ENCODE assay signal across 10 cellular contexts in the genomic region with DNA sequence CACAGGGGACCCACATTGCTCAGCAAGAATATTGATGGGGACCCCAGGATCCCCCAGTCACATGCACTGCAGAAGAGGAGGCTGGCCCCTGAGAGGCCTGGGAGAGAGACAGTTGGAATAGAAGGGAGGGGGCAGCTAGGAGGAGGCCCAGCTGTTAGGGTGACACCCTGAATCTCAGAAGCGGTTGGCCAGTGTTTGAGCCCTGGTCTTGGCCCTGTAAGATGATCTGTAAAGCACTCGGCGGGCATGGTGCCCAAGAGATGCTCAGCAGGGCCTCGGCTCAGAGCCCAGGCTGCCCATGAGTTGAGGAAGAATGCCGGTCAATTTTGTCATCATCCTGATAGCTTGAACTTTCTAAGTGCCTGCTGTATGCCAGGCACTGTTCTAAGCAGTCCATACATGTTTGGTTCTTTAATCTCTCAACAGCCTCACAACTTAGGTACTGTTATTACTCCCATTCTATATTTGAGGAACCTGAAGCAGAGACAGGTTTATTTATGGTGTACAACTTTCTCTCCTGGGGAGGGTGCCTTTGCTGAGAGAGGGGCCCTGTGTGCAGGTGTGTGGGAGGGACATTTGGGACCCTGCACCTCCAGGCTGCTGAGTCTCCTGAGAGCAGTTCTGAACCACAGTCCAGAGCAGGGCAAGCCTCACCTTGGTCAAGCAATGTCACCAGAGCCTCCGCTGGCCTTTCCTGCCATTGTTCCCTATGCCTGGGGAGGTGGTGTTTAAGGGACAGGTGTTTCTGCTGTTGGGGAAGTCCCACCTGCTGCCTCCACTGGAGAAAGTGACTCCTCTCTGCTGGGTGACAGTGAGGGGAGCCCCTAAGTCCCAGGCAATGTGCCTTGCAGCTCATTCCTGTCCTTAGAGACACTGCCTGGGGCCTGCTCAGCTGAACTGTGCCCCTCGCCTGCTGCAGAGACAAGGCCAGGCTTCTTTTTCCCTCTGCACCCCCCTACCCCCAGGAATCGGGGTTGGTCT. TPM values are rescaled to one million over a fixed set of nuclear protein-coding genes. Genes with fewer than 3 reads are reported as not detected.
DNase-seq lines count a peak whose midpoint lies in the region; ATAC-seq and TF ChIP-seq lines count a peak whose summit lies in the region.
"Had no signal": no experiment of that assay in that cellular context is flagged by ENCODE, and none has a peak within 500 bp of the region (broad histone marks: within the 10 kb centered on the region; RNA-seq: fewer than 3 reads in every experiment).

No MANE protein-coding gene starts in this region.

- no peaks in the 10 kb centered on the region for H3K27me3 ChIP-seq in gastrocnemius medialis
- H3K27me3 ChIP-seq in neuronal stem cell (ENCODE audit: control insufficient read depth in 3 of 3, insufficient read depth in 3 of 3, low read depth in 1 of 3, low read length in 3 of 3), result no peaks in the 10 kb centered on the region
- peaks cover 0 to 5% of the 10 kb centered on the region in 2 donors for H3K27me3 ChIP-seq in body of pancreas

- no peak overlapping the region for H4K91ac ChIP-seq in neuronal stem cell (ENCODE audit: low read depth, low read length, poor library complexity)

- H3K4me3 Mint-ChIP-seq in activated naive CD8-positive, alpha-beta T cell treated with anti-CD3 and anti-CD28 coated beads for 36 hours, result no peak overlapping the region
- H3K4me3 Mint-ChIP-seq: nephron had no signal

- no peak overlapping the region for H3K4me2 ChIP-seq in neuronal stem cell (ENCODE audit: insufficient read depth, low read length, poor library complexity, severe bottlenecking)

- H2AFZ ChIP-seq in neuronal stem cell (ENCODE audit: low read length), result no peak overlapping the region
- H2AFZ ChIP-seq: PC-9 had no signal

- H2AK5ac ChIP-seq in neuronal stem cell (ENCODE audit: low read depth, low read length), result no peak overlapping the region

- H4K8ac ChIP-seq in neuronal stem cell (ENCODE audit: low read depth, low read length), result no peak overlapping the region

- no peak for TF ChIP-seq POLR2A in gastrocnemius medialis (IDR thresholded peaks at IDR 0.05)
- TF ChIP-seq POLR2A in body of pancreas (IDR thresholded peaks at IDR 0.05), result no peak

- H3K27me3 Mint-ChIP-seq in activated naive CD8-positive, alpha-beta T cell treated with anti-CD3 and anti-CD28 coated beads for 36 hours, result no peaks in the 10 kb centered on the region

- H3K27ac ChIP-seq in gastrocnemius medialis (peak overlapping the region; percentile 74 to 89 (median 87)), neuronal stem cell (replicated peaks; ENCODE audit: low read length) (no peak overlapping the region), body of pancreas (peak overlapping the region in 1 of 4 donors; percentile 28)
- H3K27ac ChIP-seq: PC-9 had no signal

- H3K18ac ChIP-seq in neuronal stem cell (ENCODE audit: low read length), result no peak overlapping the region

- no peak overlapping the region for H3K23ac ChIP-seq in neuronal stem cell (ENCODE audit: low read depth, low read length, poor library complexity)

- H3K4me3 ChIP-seq in gastrocnemius medialis (no peak overlapping the region), neuronal stem cell (ENCODE audit: low read length in 2 of 2) (no peak overlapping the region), body of pancreas (no peak overlapping the region)
- H3K4me3 ChIP-seq: PC-9 had no signal

- intact Hi-C loops in gastrocnemius medialis (cut with DNase I; ENCODE audit: low total_unique reads), result loop anchor here (1.0 kb wide), 1 partner anchor 101 kb away; no protein-coding TSS in a partner anchor
- intact Hi-C loops in body of pancreas (cut with DNase I), result no loop called here

- in situ Hi-C loops in gastrocnemius medialis (cut with MboI; ENCODE audit: low sequenced_read_pairs in 4 of 4), result no loop called here

- H2BK120ac ChIP-seq in neuronal stem cell (ENCODE audit: low read depth, low read length), result no peak overlapping the region

- H2BK15ac ChIP-seq in neuronal stem cell (ENCODE audit: low read length), result no peak overlapping the region

- no peak overlapping the region for H3K4ac ChIP-seq in neuronal stem cell (ENCODE audit: low read length)

- H3K36me3 Mint-ChIP-seq in activated naive CD8-positive, alpha-beta T cell treated with anti-CD3 and anti-CD28 coated beads for 36 hours, result peaks cover 13% of the 10 kb centered on the region

- no peak overlapping the region for H3K14ac ChIP-seq in neuronal stem cell (ENCODE audit: low read length)

- WGBS in neuronal stem cell (ENCODE audit: extremely low coverage in 2 of 2, insufficient read length in 2 of 2, insufficient replicate concordance in 1 of 2), 2 donors, result no CpG with 5 or more reads among the region's 8 CpGs
- 58 to 85% methylated on average over 4 to 8 of the region's 8 CpGs for WGBS in body of pancreas, 2 donors

- H3K4me1 ChIP-seq in gastrocnemius medialis, result peaks cover 89 to 91% of the 10 kb centered on the region in 2 donors
- H3K4me1 ChIP-seq in neuronal stem cell (ENCODE audit: control insufficient read depth in 2 of 2, insufficient read depth in 1 of 2, low read depth in 1 of 2, low read length in 2 of 2), result peaks cover 13 to 35% of the 10 kb centered on the region in 2 donors
- H3K4me1 ChIP-seq in body of pancreas, result peaks cover 18% of the 10 kb centered on the region

- H3K9me3 ChIP-seq in gastrocnemius medialis (no peaks in the 10 kb centered on the region), neuronal stem cell (replicated peaks in 1 of 2; ENCODE audit: control insufficient read depth in 2 of 2, insufficient read depth in 1 of 2, low read depth in 1 of 2, low read length in 2 of 2) (no peaks in the 10 kb centered on the region), body of pancreas (no peaks in the 10 kb centered on the region)

- no peaks in the 10 kb centered on the region for H3K36me3 ChIP-seq in gastrocnemius medialis
- H3K36me3 ChIP-seq in neuronal stem cell (replicated peaks in 1 of 2; ENCODE audit: control insufficient read depth in 2 of 2, insufficient read depth in 2 of 2, low read length in 2 of 2), result peaks cover 0 to 4% of the 10 kb centered on the region in 2 donors
- H3K36me3 ChIP-seq in body of pancreas (replicated peaks in 1 of 2; ENCODE audit: insufficient read depth in 1 of 2, low read depth in 2 of 2), result no peaks in the 10 kb centered on the region

- peak overlapping the region; percentile 82 for H3K27ac Mint-ChIP-seq in activated naive CD8-positive, alpha-beta T cell treated with anti-CD3 and anti-CD28 coated beads for 36 hours

- peak; percentile 66 to 67 for ATAC-seq in gastrocnemius medialis
- ATAC-seq in body of pancreas, result no peak

- no peak overlapping the region for H3K9ac ChIP-seq in neuronal stem cell (ENCODE audit: low read depth, low read length, poor library complexity)

- H3K9me3 Mint-ChIP-seq in activated naive CD8-positive, alpha-beta T cell treated with anti-CD3 and anti-CD28 coated beads for 36 hours, result no peaks in the 10 kb centered on the region
- H3K9me3 Mint-ChIP-seq: nephron had no signal

- no peak for TF ChIP-seq CTCF in gastrocnemius medialis (IDR thresholded peaks at IDR 0.05 in 4 of 5, conservative IDR thresholded peaks at IDR 0.05 in 1 of 5)
- no peak for TF ChIP-seq CTCF in body of pancreas (IDR thresholded peaks at IDR 0.05)

- peaks cover 2% of the 10 kb centered on the region for H3K79me1 ChIP-seq in neuronal stem cell (ENCODE audit: low read depth, low read length)

- H3K4me1 Mint-ChIP-seq in activated naive CD8-positive, alpha-beta T cell treated with anti-CD3 and anti-CD28 coated beads for 36 hours, result peaks cover 94% of the 10 kb centered on the region

- peak; percentile 12 for DNase-seq in DMS79 treated with DMSO at 0.1 percent for 48 hours (lab: John Stamatoyannopoulos, UW)
- peak; percentile 55 for DNase-seq in NCI-H1092 treated with DMSO at 0.1 percent for 48 hours (lab: John Stamatoyannopoulos, UW)
- peak; percentile 50 for DNase-seq in activated naive CD8-positive, alpha-beta T cell treated with anti-CD3 and anti-CD28 coated beads for 36 hours
- peak; percentile 86 to 96 for DNase-seq in gastrocnemius medialis
- DNase-seq in neuronal stem cell (ENCODE audit: low spot score), result no peak
- DNase-seq in body of pancreas, result no peak
- no peak for DNase-seq in medulla oblongata (ENCODE audit: extremely low spot score)
- DNase-seq in globus pallidus (ENCODE audit: low spot score), result no peak
- DNase-seq: PC-9 had no signal

- no peak overlapping the region for H2BK12ac ChIP-seq in neuronal stem cell (ENCODE audit: low read length)

- H2BK5ac ChIP-seq in neuronal stem cell (ENCODE audit: low read length), result no peak overlapping the region

RNA-seq across cellular contexts. Expression of a gene that starts 26.0 kb away (rescaled TPM):
- 10 to 100 TPM; 38.6 to 38.7 TPM for total RNA-seq in activated naive CD8-positive, alpha-beta T cell treated with anti-CD3 and anti-CD28 coated beads for 36 hours
- total RNA-seq in gastrocnemius medialis (100 to 1,000 TPM in 2 of 4 donors, 10 to 100 TPM in 2; 42.1 to 119 (median 88.7) TPM), body of pancreas (1 to 10 TPM; 4.9 to 5.7 TPM)
- 27.6 TPM for polyA plus RNA-seq in neuronal stem cell (2013, experiment 1 of 2)
- polyA plus RNA-seq in neuronal stem cell (2013, experiment 2 of 2), result 30.3 TPM

Comparison
In these comparisons a context has a peak if more than half of its experiments do, and no peak if none do; other contexts are left out.
1. DNase-seq: peak in DMS79 treated with DMSO at 0.1 percent for 48 hours (single experiment), NCI-H1092 treated with DMSO at 0.1 percent for 48 hours (single experiment), activated naive CD8-positive, alpha-beta T cell treated with anti-CD3 and anti-CD28 coated beads for 36 hours (single experiment) and gastrocnemius medialis (2 of 2); none in neuronal stem cell (single experiment), body of pancreas (0 of 4), medulla oblongata (single experiment) and globus pallidus (single experiment).
2. RNA of a gene that starts 26.0 kb away (total RNA-seq): 42.1 to 119 TPM in gastrocnemius medialis and 38.6 to 38.7 TPM in activated naive CD8-positive, alpha-beta T cell treated with anti-CD3 and anti-CD28 coated beads for 36 hours; 4.9 to 5.7 TPM in body of pancreas; every median in the first group is over 4 times any median in the second.